Comparison of ENCODE assay signal across 6 cellular contexts in genomic region chr12:54300267-54300731, GRCh38. TPM values are rescaled to one million over a fixed set of nuclear protein-coding genes. Genes with fewer than 3 reads are reported as not detected.
DNase-seq lines count a peak whose midpoint lies in the region; ATAC-seq and TF ChIP-seq lines count a peak whose summit lies in the region.

No MANE protein-coding gene starts in this region.

- no peaks in the 10 kb centered on the region for H3K9me3 ChIP-seq in MM.1S (replicated peaks; ENCODE audit: insufficient read depth, low read length)
- no peaks in the 10 kb centered on the region for H3K9me3 ChIP-seq in spleen

- H3K27me3 ChIP-seq in MM.1S (replicated peaks; ENCODE audit: insufficient read depth, low read length) (peaks cover 55% of the 10 kb centered on the region), foreskin keratinocyte (peaks cover 9% of the 10 kb centered on the region), spleen (replicated peaks in 1 of 7) (peaks cover 0 to 74% (median 34%) of the 10 kb centered on the region in 7 donors)

- intact Hi-C loops in spleen (cut with DNase I; ENCODE audit: low total_unique reads) = no loop called here
- intact Hi-C loops in activated CD4-positive, alpha-beta T cell treated with anti-CD3 and anti-CD28 coated beads for 36 hours (cut with DNase I, micrococcal nuclease) = no loop called here

- peaks cover 13% of the 10 kb centered on the region for H3K4me1 Mint-ChIP-seq in activated CD4-positive, alpha-beta T cell treated with anti-CD3 and anti-CD28 coated beads for 36 hours

- H3K4me1 ChIP-seq in MM.1S (ENCODE audit: low read length) = peaks cover 4% of the 10 kb centered on the region; the same call in 1 of the 2 replicates
- peaks cover 12% of the 10 kb centered on the region for H3K4me1 ChIP-seq in foreskin keratinocyte
- H3K4me1 ChIP-seq in spleen = peaks cover 7 to 65% (median 25%) of the 10 kb centered on the region in 6 donors

- no peaks in the 10 kb centered on the region for H3K9me2 ChIP-seq in MM.1S (replicated peaks; ENCODE audit: insufficient read depth, low read length)

- peak overlapping the region; percentile 50 for H3K4me2 ChIP-seq in MM.1S (ENCODE audit: low read depth, low read length)

- H3K4me3 ChIP-seq in MM.1S (ENCODE audit: low read length) (no peak overlapping the region), spleen (peak overlapping the region in 7 of 8 donors; percentile 13 to 63 (median 23))

- no peaks in the 10 kb centered on the region for H3K9me3 Mint-ChIP-seq in activated CD4-positive, alpha-beta T cell treated with anti-CD3 and anti-CD28 coated beads for 36 hours (ENCODE audit: low read depth)

- POLR2A ChIA-PET in activated CD4-positive, alpha-beta T cell treated with anti-CD3 and anti-CD28 coated beads for 36 hours (lab: Charles Lee) = interaction anchor here (0.5 kb wide), 1 partner anchor 69 kb away, joined by 3 read pairs; no protein-coding TSS in a partner anchor

- no peak for DNase-seq in MM.1S
- DNase-seq in foreskin keratinocyte = no peak
- no peak for DNase-seq in spleen
- DNase-seq in DMS 273 treated with DMSO at 0.1 percent for 48 hours (lab: John Stamatoyannopoulos, UW) = no peak
- DNase-seq in NCI-H2029 (lab: John Stamatoyannopoulos, UW) = no peak
- DNase-seq in activated CD4-positive, alpha-beta T cell treated with anti-CD3 and anti-CD28 coated beads for 36 hours = no peak

- WGBS in spleen, 5 donors = 12 to 47% (median 20%) methylated on average over 3 of the region's 3 CpGs

- no peak overlapping the region for H3K4me3 Mint-ChIP-seq in activated CD4-positive, alpha-beta T cell treated with anti-CD3 and anti-CD28 coated beads for 36 hours

- H3K79me2 ChIP-seq in MM.1S (ENCODE audit: low read length) = no peaks in the 10 kb centered on the region

- peak; percentile 12 for ATAC-seq in foreskin keratinocyte
- ATAC-seq in activated CD4-positive, alpha-beta T cell treated with anti-CD3 and anti-CD28 coated beads for 36 hours = no peak

- H4K20me1 ChIP-seq in MM.1S (ENCODE audit: insufficient read depth, low read length) = no peaks in the 10 kb centered on the region

- H3K27me3 Mint-ChIP-seq in activated CD4-positive, alpha-beta T cell treated with anti-CD3 and anti-CD28 coated beads for 36 hours = peaks cover 54% of the 10 kb centered on the region

- no peaks in the 10 kb centered on the region for H3F3A ChIP-seq in MM.1S (ENCODE audit: insufficient read depth, low read length)

- H3K27ac Mint-ChIP-seq in activated CD4-positive, alpha-beta T cell treated with anti-CD3 and anti-CD28 coated beads for 36 hours = no peak overlapping the region

- H3K27ac ChIP-seq in MM.1S (ENCODE audit: low read length) (no peak overlapping the region), foreskin keratinocyte (no peak overlapping the region), spleen (peak overlapping the region in 7 of 8 donors; percentile 36 to 94 (median 81))

- no peaks in the 10 kb centered on the region for H3K36me3 Mint-ChIP-seq in activated CD4-positive, alpha-beta T cell treated with anti-CD3 and anti-CD28 coated beads for 36 hours (ENCODE audit: low read depth)

- CTCF ChIA-PET in activated CD4-positive, alpha-beta T cell treated with anti-CD3 and anti-CD28 coated beads for 36 hours (lab: Charles Lee) = interaction anchor here (1.0 to 5.0 kb wide), 8 partner anchors 21 to 83 kb away, joined by 3 to 26 read pairs (median 6); partner anchors contain the start of gene COPZ1

- TF ChIP-seq CTCF in MM.1S (IDR thresholded peaks at IDR 0.05; ENCODE audit: low read length) (no peak), foreskin keratinocyte (conservative IDR thresholded peaks at IDR 0.05) (no peak), spleen (IDR thresholded peaks at IDR 0.05 in 8 of 11, conservative IDR thresholded peaks at IDR 0.05 in 3 of 11) (no peak)

- H3K36me3 ChIP-seq in MM.1S (replicated peaks; ENCODE audit: insufficient read depth, low read length) (no peaks in the 10 kb centered on the region), spleen (no peaks in the 10 kb centered on the region)

- no peak for TF ChIP-seq POLR2A in spleen (IDR thresholded peaks at IDR 0.05)

- H2AFZ ChIP-seq in MM.1S (ENCODE audit: low read length) = no peak overlapping the region

- no peak overlapping the region for H3K9ac ChIP-seq in MM.1S (ENCODE audit: low read length)

RNA-seq across cellular contexts. Expression of gene NFE2, which starts 0.5 kb away (rescaled TPM):
- total RNA-seq in foreskin keratinocyte (0.07 and 0.14 TPM in 2 replicates), spleen (10 to 100 TPM; 14.1 to 93.7 (median 45.0) TPM)
- polyA plus RNA-seq in foreskin keratinocyte (0.07 TPM in 2 replicates), spleen (10 to 100 TPM in 2 of 3 donors, 1 to 10 TPM in 1; 2.4 to 17.5 (median 14.7) TPM)
- not detected for total RNA-seq in activated CD4-positive, alpha-beta T cell treated with anti-CD3 and anti-CD28 coated beads for 36 hours

RNA-seq across cellular contexts. Expression of gene HNRNPA1, which starts 19.8 kb away (rescaled TPM):
- 812 and 1,049 TPM in 2 replicates for total RNA-seq in foreskin keratinocyte
- 1,089 and 1,295 TPM in 2 replicates for polyA plus RNA-seq in foreskin keratinocyte
- total RNA-seq in spleen = 100 to 1,000 TPM; 511 to 957 (median 742) TPM
- 1,000 to 10,000 TPM; 1,074 to 1,168 (median 1,166) TPM for polyA plus RNA-seq in spleen
- 1,000 to 10,000 TPM; 1,642 to 2,308 TPM for total RNA-seq in activated CD4-positive, alpha-beta T cell treated with anti-CD3 and anti-CD28 coated beads for 36 hours

RNA-seq across cellular contexts. Expression of gene CBX5, which starts 20.4 kb away (rescaled TPM):
- total RNA-seq in foreskin keratinocyte (67.9 and 70.7 TPM in 2 replicates), spleen (10 to 100 TPM; 37.2 to 60.3 (median 48.2) TPM)
- polyA plus RNA-seq in foreskin keratinocyte (20.5 and 24.4 TPM in 2 replicates), spleen (1 to 10 TPM; 6.5 to 8.8 (median 6.5) TPM)
- 100 to 1,000 TPM; 140 to 146 TPM for total RNA-seq in activated CD4-positive, alpha-beta T cell treated with anti-CD3 and anti-CD28 coated beads for 36 hours

RNA-seq across cellular contexts. Expression of gene COPZ1, which starts 24.6 kb away (rescaled TPM):
- total RNA-seq in foreskin keratinocyte (116 and 134 TPM in 2 replicates), spleen (10 to 100 TPM; 59.3 to 99.1 (median 92.8) TPM)
- polyA plus RNA-seq in foreskin keratinocyte (140 and 149 TPM in 2 replicates), spleen (10 to 100 TPM; 55.4 to 80.2 (median 76.4) TPM)
- total RNA-seq in activated CD4-positive, alpha-beta T cell treated with anti-CD3 and anti-CD28 coated beads for 36 hours = 10 to 100 TPM; 95.2 to 98.7 TPM

Comparison
In these comparisons a context has a peak if more than half of its experiments do, and no peak if none do; other contexts are left out.
1. H3K27ac ChIP-seq: peak in spleen (7 of 8); none in MM.1S (single experiment) and foreskin keratinocyte (single experiment).
2. RNA of gene NFE2, which starts 0.5 kb away (total RNA-seq): 14.1 to 93.7 TPM in spleen; 0.07 to 0.14 TPM in foreskin keratinocyte and not detected in activated CD4-positive, alpha-beta T cell treated with anti-CD3 and anti-CD28 coated beads for 36 hours; every median in the first group is over 10 times any median in the second.